10 cellular contexts compared by ENCODE assay signal in genomic region chr2:41965886-41966285, GRCh38.
A peak's percentile ranks its signal among the peaks of the same experiment; 100 is the strongest.
DNase-seq lines count a peak whose midpoint lies in the region; ATAC-seq and TF ChIP-seq lines count a peak whose summit lies in the region.
"Had no signal": no experiment of that assay in that cellular context is flagged by ENCODE, and none has a peak within 500 bp of the region (broad histone marks: within the 10 kb centered on the region; RNA-seq: fewer than 3 reads in every experiment).

No MANE protein-coding gene starts in this region.

- no peak for TF ChIP-seq EP300 in sigmoid colon (IDR thresholded peaks at IDR 0.05)

- H3K9me3 ChIP-seq in SK-N-MC (ENCODE audit: low read depth, low read length) = no peaks in the 10 kb centered on the region
- no peaks in the 10 kb centered on the region for H3K9me3 ChIP-seq in sigmoid colon

- peak overlapping the region; percentile 19 for H3K27ac Mint-ChIP-seq in Calu3 (ENCODE audit: unreplicated experiment)

- no peaks in the 10 kb centered on the region for H3K27me3 ChIP-seq in sigmoid colon

- H3K27ac ChIP-seq in SK-N-MC (peak overlapping the region; percentile 87), sigmoid colon (peak overlapping the region; percentile 69 to 84 (median 74))

- no peak for TF ChIP-seq POLR2A in sigmoid colon (IDR thresholded peaks at IDR 0.05)

- intact Hi-C loops in Calu3 (cut with micrococcal nuclease; ENCODE audit: unreplicated experiment) (no loop called here), left ventricle myocardium superior (cut with micrococcal nuclease) (no loop called here), sigmoid colon (cut with DNase I) (loop anchor here (5.0 kb wide), 1 partner anchor 94 kb away; no protein-coding TSS in a partner anchor)

- no peaks in the 10 kb centered on the region for H3K36me3 Mint-ChIP-seq in Calu3 (ENCODE audit: insufficient read depth, unreplicated experiment)
- H3K36me3 Mint-ChIP-seq: naive B cell had no signal

- BruUV-seq in Calu3 (replicated peaks; lab: Mats Ljungman, UMichigan) = no TSS peak

- peaks cover 2% of the 10 kb centered on the region for H3K27me3 Mint-ChIP-seq in Calu3 (ENCODE audit: unreplicated experiment)

- peak overlapping the region; percentile 50 for H3K9ac ChIP-seq in SK-N-MC (ENCODE audit: insufficient read length)

- H3K4me3 ChIP-seq in SK-N-MC (peak overlapping the region; percentile 21), sigmoid colon (no peak overlapping the region)

- no peak overlapping the region for H3K4me3 Mint-ChIP-seq in Calu3 (ENCODE audit: low read depth, unreplicated experiment)
- H3K4me3 Mint-ChIP-seq: naive B cell had no signal

- ATAC-seq in left ventricle myocardium superior (peak; percentile 16), HG02798 (IDR thresholded peaks at IDR 0.05; ENCODE audit: poor library complexity, unreplicated experiment) (no peak)

- no peak for DNase-seq in Calu3
- DNase-seq in SK-N-MC (ENCODE audit: low read depth, low spot score) = no peak
- no peak for DNase-seq in left ventricle myocardium superior
- peak; percentile 77 for DNase-seq in sigmoid colon
- DNase-seq in cerebellar cortex (ENCODE audit: low spot score) = no peak
- DNase-seq in mesenteric fat pad (ENCODE audit: low spot score) = no peak
- DNase-seq in DMS53 (lab: John Stamatoyannopoulos, UW) = no peak
- DNase-seq: naive B cell, NCI-H1105 had no signal

- TF ChIP-seq CTCF in Calu3 (IDR thresholded peaks at IDR 0.05; ENCODE audit: unreplicated experiment) = no peak
- TF ChIP-seq CTCF in sigmoid colon (IDR thresholded peaks at IDR 0.05) = no peak

- H3K9me3 Mint-ChIP-seq in Calu3 (ENCODE audit: low read depth, unreplicated experiment) = no peaks in the 10 kb centered on the region
- H3K9me3 Mint-ChIP-seq: naive B cell had no signal

- CTCF ChIA-PET in Calu3 (lab: Charles Lee) = interaction anchor here (0.6 to 0.8 kb wide), 3 partner anchors 10 to 159 kb away, joined by 3 to 4 read pairs (median 3); no protein-coding TSS in a partner anchor

- 69 to 71% methylated on average over 2 of the region's 2 CpGs for WGBS in sigmoid colon, 2 donors

- peaks cover 52% of the 10 kb centered on the region for H3K4me1 Mint-ChIP-seq in Calu3 (ENCODE audit: low read depth, unreplicated experiment)

- H3K36me3 ChIP-seq in SK-N-MC (ENCODE audit: insufficient read depth, low read length) (no peaks in the 10 kb centered on the region), sigmoid colon (no peaks in the 10 kb centered on the region)

- H3K4me1 ChIP-seq in sigmoid colon = peaks cover 4 to 57% (median 56%) of the 10 kb centered on the region in 4 donors
